In the genomic region with DNA sequence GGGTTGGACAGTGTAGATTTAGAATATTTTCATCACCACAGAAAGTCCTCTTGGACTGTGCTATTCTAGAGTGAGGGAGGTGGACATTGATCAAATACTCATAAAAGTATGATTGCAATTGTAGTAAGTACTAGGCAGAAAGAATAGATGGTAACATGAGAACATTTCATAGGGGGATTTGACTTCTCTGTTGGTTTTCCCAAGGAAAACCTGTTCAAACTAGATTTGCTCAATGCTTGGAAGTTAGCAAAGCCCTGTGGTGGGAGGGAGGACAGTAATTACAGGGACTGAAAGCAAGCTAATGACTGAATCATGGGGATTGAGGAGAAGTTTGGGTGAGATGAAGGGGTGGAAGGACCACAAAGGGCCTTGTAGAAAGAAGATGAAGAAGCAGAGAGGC, we compare ENCODE assay signal across 23 cellular contexts. TPM values are rescaled to one million over a fixed set of nuclear protein-coding genes. Genes with fewer than 3 reads are reported as not detected.
DNase-seq lines count a peak whose midpoint lies in the region; ATAC-seq lines count a peak whose summit lies in the region.
"Had no signal": no experiment of that assay in that cellular context is flagged by ENCODE, and none has a peak within 500 bp of the region (broad histone marks: within the 10 kb centered on the region; RNA-seq: fewer than 3 reads in every experiment).

No MANE protein-coding gene starts in this region.

- ATAC-seq in activated T-helper 17 cell treated with anti-CD3 and anti-CD28 coated beads, Interleukin-2, amount 50 U/mL, for 72 hours (replicated peaks): peak; percentile 21
- no peak for ATAC-seq in GM19324 (IDR thresholded peaks at IDR 0.05; ENCODE audit: low FRiP score, unreplicated experiment)
- ATAC-seq: naive thymus-derived CD8-positive, alpha-beta T cell; stimulated activated effector memory CD8-positive, alpha-beta T cell treated with anti-CD3 and anti-CD28 coated beads, Interleukin-12 subunit alpha, Interleukin-12 subunit beta, amount 100 ng/mL, for 72 hours had no signal

- peaks cover 8% of the 10 kb centered on the region for H3K4me1 Mint-ChIP-seq in activated T-helper 17 cell treated with anti-CD3 and anti-CD28 coated beads, Interleukin-2, amount 50 U/mL, for 72 hours

- H3K27me3 Mint-ChIP-seq in activated T-helper 17 cell treated with anti-CD3 and anti-CD28 coated beads, Interleukin-2, amount 50 U/mL, for 72 hours: peaks cover 6% of the 10 kb centered on the region

- no peak overlapping the region for H3K27ac Mint-ChIP-seq in activated T-helper 17 cell treated with anti-CD3 and anti-CD28 coated beads, Interleukin-2, amount 50 U/mL, for 72 hours
- H3K27ac Mint-ChIP-seq: activated CD4-positive, alpha-beta T cell treated with anti-CD3 and anti-CD28 coated beads, Interleukin-2, amount 10 ng/mL, durations not matched to agents 24 days and 14 days; activated naive CD4-positive, alpha-beta T cell treated with anti-CD3 and anti-CD28 coated beads, Interleukin-2, amount 50 U/mL, for 72 hours; immature natural killer cell; naive thymus-derived CD8-positive, alpha-beta T cell; stimulated activated effector memory CD8-positive, alpha-beta T cell treated with anti-CD3 and anti-CD28 coated beads, Interleukin-12 subunit alpha, Interleukin-12 subunit beta, amount 100 ng/mL, for 72 hours had no signal

- H3K9me3 Mint-ChIP-seq in activated T-helper 17 cell treated with anti-CD3 and anti-CD28 coated beads, Interleukin-2, amount 50 U/mL, for 72 hours: no peaks in the 10 kb centered on the region
- H3K9me3 Mint-ChIP-seq: activated CD4-positive, alpha-beta T cell treated with anti-CD3 and anti-CD28 coated beads, Interleukin-2, amount 10 ng/mL, durations not matched to agents 24 days and 14 days; central memory CD8-positive, alpha-beta T cell; immature natural killer cell; naive thymus-derived CD8-positive, alpha-beta T cell; stimulated activated effector memory CD8-positive, alpha-beta T cell treated with anti-CD3 and anti-CD28 coated beads, Interleukin-12 subunit alpha, Interleukin-12 subunit beta, amount 100 ng/mL, for 72 hours had no signal

- DNase-seq in DMS53 (lab: John Stamatoyannopoulos, UW) (peak; percentile 30), DMS53 treated with DMSO at 0.1 percent for 48 hours (lab: John Stamatoyannopoulos, UW; ENCODE audit: unreplicated experiment) (no peak), M059J (ENCODE audit: low read depth) (peak; percentile 76), islet precursor cell (peak; percentile 1), AML-193 (lab: John Stamatoyannopoulos, UW) (no peak)
- no peak for DNase-seq in activated CD4-positive, alpha-beta T cell treated with anti-CD3 and anti-CD28 coated beads for 1 hour
- DNase-seq: activated CD4-positive, alpha-beta T cell treated with anti-CD3 and anti-CD28 coated beads, Interleukin-2, amount 10 ng/mL, durations not matched to agents 24 days and 14 days; DND-41; dorsolateral prefrontal cortex; immature natural killer cell; left ventricle myocardium inferior; naive thymus-derived CD8-positive, alpha-beta T cell; NCI-H1105 treated with DMSO at 0.1 percent for 48 hours; NCI-H2081 treated with DMSO at 0.1 percent for 48 hours; retina; SJCRH30; stimulated activated CD4-positive, alpha-beta T cell treated with anti-CD3 and anti-CD28 coated beads, Interleukin-2, amount 100 ng/mL, for 48 hours; substantia nigra had no signal

- no peaks in the 10 kb centered on the region for H3K36me3 Mint-ChIP-seq in activated T-helper 17 cell treated with anti-CD3 and anti-CD28 coated beads, Interleukin-2, amount 50 U/mL, for 72 hours (ENCODE audit: low read depth)
- H3K36me3 Mint-ChIP-seq: activated naive CD4-positive, alpha-beta T cell treated with anti-CD3 and anti-CD28 coated beads, Interleukin-2, amount 50 U/mL, for 72 hours; immature natural killer cell; stimulated activated effector memory CD8-positive, alpha-beta T cell treated with anti-CD3 and anti-CD28 coated beads, Interleukin-12 subunit alpha, Interleukin-12 subunit beta, amount 100 ng/mL, for 72 hours had no signal

- no peak overlapping the region for H3K4me3 Mint-ChIP-seq in activated T-helper 17 cell treated with anti-CD3 and anti-CD28 coated beads, Interleukin-2, amount 50 U/mL, for 72 hours
- H3K4me3 Mint-ChIP-seq: activated CD4-positive, alpha-beta T cell treated with anti-CD3 and anti-CD28 coated beads, Interleukin-2, amount 10 ng/mL, durations not matched to agents 24 days and 14 days; central memory CD8-positive, alpha-beta T cell; immature natural killer cell; naive thymus-derived CD8-positive, alpha-beta T cell; stimulated activated effector memory CD8-positive, alpha-beta T cell treated with anti-CD3 and anti-CD28 coated beads, Interleukin-12 subunit alpha, Interleukin-12 subunit beta, amount 100 ng/mL, for 72 hours had no signal

RNA-seq across cellular contexts. Expression of gene EID3, which starts 24.4 kb away (rescaled TPM):
- total RNA-seq in M059J (2014; rRNA removed; shearing (Covaris generic)): 0.10 and 1.0 TPM in 2 replicates
- 1 to 10 TPM; 3.0 to 7.3 TPM for total RNA-seq in activated T-helper 17 cell treated with anti-CD3 and anti-CD28 coated beads, Interleukin-2, amount 50 U/mL, for 72 hours

Comparison
In these comparisons a context has a peak if more than half of its experiments do, and no peak if none do; other contexts are left out.
1. DNase-seq: peak in DMS53 (single experiment), M059J (single experiment) and islet precursor cell (single experiment); none in DMS53 treated with DMSO at 0.1 percent for 48 hours (single experiment), AML-193 (0 of 2) and activated CD4-positive, alpha-beta T cell treated with anti-CD3 and anti-CD28 coated beads for 1 hour (single experiment).